In genomic region chr3:189273736-189274135, GRCh38 we compare ENCODE assay signal across 14 cellular contexts.
"Had no signal": no experiment of that assay in that cellular context is flagged by ENCODE, and none has a peak within 500 bp of the region (broad histone marks: within the 10 kb centered on the region; RNA-seq: fewer than 3 reads in every experiment).

No MANE protein-coding gene starts in this region.

- H3K27ac ChIP-seq: cardiac muscle cell, lower lobe of right lung, transverse colon had no signal

- H3K27ac Mint-ChIP-seq: activated naive CD8-positive, alpha-beta T cell treated with anti-CD3 and anti-CD28 coated beads, Interleukin-2, amount 10 ng/mL, durations not matched to agents 7 days and 5 days; activated T-cell treated with anti-CD3 and anti-CD28 coated beads, Interleukin-2, amount 50 U/mL, for 24 hours had no signal

- ATAC-seq: lower lobe of right lung; naive thymus-derived CD4-positive, alpha-beta T cell; right cardiac atrium had no signal

- H3K27me3 ChIP-seq: cardiac muscle cell, transverse colon had no signal

- DNase-seq: activated CD4-positive, alpha-beta T cell treated with anti-CD3 and anti-CD28 coated beads, Interleukin-2, amount 50 U/mL, for 1 hour; activated gamma-delta T cell; activated naive CD8-positive, alpha-beta T cell treated with anti-CD3 and anti-CD28 coated beads, Interleukin-2, amount 10 ng/mL, durations not matched to agents 7 days and 5 days; activated T-cell treated with anti-CD3 and anti-CD28 coated beads, Interleukin-2, amount 50 U/mL, for 24 hours; aorta; hippocampal formation; lower lobe of right lung; naive thymus-derived CD4-positive, alpha-beta T cell; right cardiac atrium; stimulated activated CD4-positive, alpha-beta T cell treated with anti-CD3 and anti-CD28 coated beads, Interleukin-2, amount 100 ng/mL, for 24 hours; stimulated activated naive CD4-positive, alpha-beta T cell; substantia nigra; transverse colon had no signal

- H3K9me3 ChIP-seq: lower lobe of right lung, transverse colon had no signal

- H3K36me3 ChIP-seq: cardiac muscle cell, lower lobe of right lung, transverse colon had no signal

- H3K4me3 ChIP-seq: cardiac muscle cell, lower lobe of right lung, transverse colon had no signal

- H3K4me3 Mint-ChIP-seq: activated naive CD8-positive, alpha-beta T cell treated with anti-CD3 and anti-CD28 coated beads, Interleukin-2, amount 10 ng/mL, durations not matched to agents 7 days and 5 days; activated T-cell treated with anti-CD3 and anti-CD28 coated beads, Interleukin-2, amount 50 U/mL, for 24 hours had no signal

- H3K27me3 Mint-ChIP-seq: activated T-cell treated with anti-CD3 and anti-CD28 coated beads, Interleukin-2, amount 50 U/mL, for 24 hours; naive thymus-derived CD4-positive, alpha-beta T cell had no signal
